8 cellular contexts compared by ENCODE assay signal in genomic region chr13:40985596-40986327, GRCh38. TPM values are rescaled to one million over a fixed set of nuclear protein-coding genes. Genes with fewer than 3 reads are reported as not detected.
DNase-seq lines count a peak whose midpoint lies in the region; ATAC-seq and TF ChIP-seq lines count a peak whose summit lies in the region.
"Had no signal": no experiment of that assay in that cellular context is flagged by ENCODE, and none has a peak within 500 bp of the region (broad histone marks: within the 10 kb centered on the region; RNA-seq: fewer than 3 reads in every experiment).

No MANE protein-coding gene starts in this region.

- DNase-seq in activated T-helper 2 cell treated with anti-CD3 and anti-CD28 coated beads, Interferon-gamma antibody, Interleukin-2, Interleukin-4, amounts not matched to agents 10 μg/mL and 5 μg/mL and 100 μg/mL, durations not matched to agents 14 hours and 24 hours and 36 hours (ENCODE audit: low spot score): no peak
- DNase-seq in left lung (no peak), A172 (ENCODE audit: low spot score) (no peak), NCI-H1092 treated with DMSO at 0.1 percent for 48 hours (lab: John Stamatoyannopoulos, UW) (no peak)

- peaks cover 0 to 3% of the 10 kb centered on the region in 2 donors for H3K36me3 ChIP-seq in left lung
- H3K36me3 ChIP-seq in subcutaneous abdominal adipose tissue (ENCODE audit: control insufficient read depth in 5 of 5, insufficient read depth in 5 of 5, low read length in 5 of 5): no peaks in the 10 kb centered on the region
- H3K36me3 ChIP-seq: cardiac muscle cell had no signal

- no peak for TF ChIP-seq CTCF in left lung (IDR thresholded peaks at IDR 0.05)

- no peaks in the 10 kb centered on the region for H3K9me3 Mint-ChIP-seq in IgD-negative memory B cell
- no peaks in the 10 kb centered on the region for H3K9me3 Mint-ChIP-seq in activated T-helper 2 cell treated with anti-CD3 and anti-CD28 coated beads, Interferon-gamma antibody, Interleukin-2, Interleukin-4, amounts not matched to agents 10 μg/mL and 5 μg/mL and 100 μg/mL, durations not matched to agents 14 hours and 24 hours and 36 hours

- H3K4me1 Mint-ChIP-seq in IgD-negative memory B cell: peaks cover 34 to 51% (median 43%) of the 10 kb centered on the region in 3 donors
- peaks cover 54% of the 10 kb centered on the region for H3K4me1 Mint-ChIP-seq in activated T-helper 2 cell treated with anti-CD3 and anti-CD28 coated beads, Interferon-gamma antibody, Interleukin-2, Interleukin-4, amounts not matched to agents 10 μg/mL and 5 μg/mL and 100 μg/mL, durations not matched to agents 14 hours and 24 hours and 36 hours (ENCODE audit: low read depth)

- peak overlapping the region; percentile 75 to 89 (median 85) for H3K4me3 Mint-ChIP-seq in IgD-negative memory B cell
- peak overlapping the region; percentile 80 for H3K4me3 Mint-ChIP-seq in activated T-helper 2 cell treated with anti-CD3 and anti-CD28 coated beads, Interferon-gamma antibody, Interleukin-2, Interleukin-4, amounts not matched to agents 10 μg/mL and 5 μg/mL and 100 μg/mL, durations not matched to agents 14 hours and 24 hours and 36 hours (ENCODE audit: low read depth)

- H3K36me3 Mint-ChIP-seq in IgD-negative memory B cell: peaks cover 6% of the 10 kb centered on the region
- H3K36me3 Mint-ChIP-seq in activated T-helper 2 cell treated with anti-CD3 and anti-CD28 coated beads, Interferon-gamma antibody, Interleukin-2, Interleukin-4, amounts not matched to agents 10 μg/mL and 5 μg/mL and 100 μg/mL, durations not matched to agents 14 hours and 24 hours and 36 hours (ENCODE audit: low read depth): peaks cover 31% of the 10 kb centered on the region

- peak overlapping the region; percentile 92 to 97 (median 95) for H3K27ac Mint-ChIP-seq in IgD-negative memory B cell
- peak overlapping the region; percentile 91 for H3K27ac Mint-ChIP-seq in activated T-helper 2 cell treated with anti-CD3 and anti-CD28 coated beads, Interferon-gamma antibody, Interleukin-2, Interleukin-4, amounts not matched to agents 10 μg/mL and 5 μg/mL and 100 μg/mL, durations not matched to agents 14 hours and 24 hours and 36 hours

- no peaks in the 10 kb centered on the region for H3K27me3 ChIP-seq in left lung
- H3K27me3 ChIP-seq in subcutaneous abdominal adipose tissue (ENCODE audit: control insufficient read depth in 5 of 5, insufficient read depth in 4 of 5, low read length in 5 of 5): no peaks in the 10 kb centered on the region
- H3K27me3 ChIP-seq: cardiac muscle cell had no signal

- no peak overlapping the region for H3K4me3 ChIP-seq in left lung
- peak overlapping the region in 3 of 5 donors; percentile 1 to 30 (median 28) for H3K4me3 ChIP-seq in subcutaneous abdominal adipose tissue (ENCODE audit: low read depth in 1 of 5, low read length in 5 of 5)
- H3K4me3 ChIP-seq: cardiac muscle cell had no signal

- intact Hi-C loops in activated T-helper 2 cell treated with anti-CD3 and anti-CD28 coated beads, Interferon-gamma antibody, Interleukin-2, Interleukin-4, amounts not matched to agents 10 μg/mL and 5 μg/mL and 100 μg/mL, durations not matched to agents 14 hours and 24 hours and 36 hours (cut with micrococcal nuclease): loop anchor here (1.0 kb wide), 1 partner anchor 20 kb away; no protein-coding TSS in a partner anchor
- intact Hi-C loops in left lung (cut with DNase I): no loop called here

- ATAC-seq in left lung (no peak), HG03196 (IDR thresholded peaks at IDR 0.05; ENCODE audit: unreplicated experiment) (no peak)

- peak overlapping the region in 3 of 5 donors; percentile 4 to 59 (median 19) for H3K9ac ChIP-seq in subcutaneous abdominal adipose tissue (ENCODE audit: low read length in 5 of 5)

- no peaks in the 10 kb centered on the region for H3K27me3 Mint-ChIP-seq in IgD-negative memory B cell
- no peaks in the 10 kb centered on the region for H3K27me3 Mint-ChIP-seq in activated T-helper 2 cell treated with anti-CD3 and anti-CD28 coated beads, Interferon-gamma antibody, Interleukin-2, Interleukin-4, amounts not matched to agents 10 μg/mL and 5 μg/mL and 100 μg/mL, durations not matched to agents 14 hours and 24 hours and 36 hours (ENCODE audit: low read depth)

- H3K4me1 ChIP-seq in left lung (peaks cover 21 to 79% of the 10 kb centered on the region in 2 donors), subcutaneous abdominal adipose tissue (ENCODE audit: control insufficient read depth in 5 of 5, insufficient read depth in 5 of 5, low read length in 5 of 5) (peaks cover 5 to 40% (median 34%) of the 10 kb centered on the region in 5 donors)

- no peaks in the 10 kb centered on the region for H3K9me3 ChIP-seq in left lung
- no peaks in the 10 kb centered on the region for H3K9me3 ChIP-seq in subcutaneous abdominal adipose tissue (ENCODE audit: control insufficient read depth in 5 of 5, low read length in 5 of 5)

- H3K27ac ChIP-seq in left lung (peak overlapping the region; percentile 51 to 90), subcutaneous abdominal adipose tissue (ENCODE audit: low read depth, low read length) (peak overlapping the region; percentile 74)
- H3K27ac ChIP-seq: cardiac muscle cell had no signal

RNA-seq across cellular contexts. Expression of gene ELF1, which starts 33.4 kb away (rescaled TPM):
- polyA plus RNA-seq in IgD-negative memory B cell: 148 TPM
- total RNA-seq in activated T-helper 2 cell treated with anti-CD3 and anti-CD28 coated beads, Interferon-gamma antibody, Interleukin-2, Interleukin-4, amounts not matched to agents 10 μg/mL and 5 μg/mL and 100 μg/mL, durations not matched to agents 14 hours and 24 hours and 36 hours: 65.3 and 68.1 TPM in 2 replicates
- 10 to 100 TPM; 58.5 to 84.6 TPM for total RNA-seq in left lung
- 6.9 and 8.8 TPM in 2 replicates for total RNA-seq in A172 (2014; rRNA removed; shearing (Covaris generic))

Comparison
In these comparisons a context has a peak if more than half of its experiments do, and no peak if none do; other contexts are left out.
1. H3K4me3 ChIP-seq: peak in subcutaneous abdominal adipose tissue (3 of 5); none in left lung (0 of 2).